11 cellular contexts compared by ENCODE assay signal in the genomic region with DNA sequence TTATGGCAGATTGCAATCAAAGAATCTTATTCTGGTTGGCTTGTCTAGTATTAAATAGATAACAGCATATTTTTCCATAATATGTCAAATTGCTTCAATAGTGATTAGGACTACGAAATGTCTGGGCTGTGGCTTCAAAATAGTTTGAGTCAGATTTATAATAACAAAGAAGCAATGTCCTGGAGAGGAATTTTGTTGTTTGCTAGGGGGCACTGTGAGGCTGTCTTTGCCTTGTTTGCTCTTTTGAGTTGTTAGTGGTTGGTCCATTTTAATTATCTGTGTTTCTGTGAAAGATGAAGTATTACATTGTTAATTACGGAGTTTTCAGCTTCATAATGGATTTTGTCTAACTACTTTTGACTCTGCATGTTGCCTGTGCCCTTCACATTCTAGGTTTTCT.
DNase-seq lines count a peak whose midpoint lies in the region; ATAC-seq, FAIRE-seq and TF ChIP-seq lines count a peak whose summit lies in the region.
"Had no signal": no experiment of that assay in that cellular context is flagged by ENCODE, and none has a peak within 500 bp of the region (broad histone marks: within the 10 kb centered on the region; RNA-seq: fewer than 3 reads in every experiment).

No MANE protein-coding gene starts in this region.

- H3K9ac ChIP-seq in neural progenitor cell: no peak overlapping the region

- no peaks in the 10 kb centered on the region for H3F3A ChIP-seq in neural progenitor cell (ENCODE audit: low read depth)

- no peak overlapping the region for H3K27ac ChIP-seq in dorsolateral prefrontal cortex
- H3K27ac ChIP-seq in neural progenitor cell: no peak overlapping the region

- H3K4me2 ChIP-seq in neural progenitor cell: no peak overlapping the region

- FAIRE-seq in D721Med (lab: Jason Lieb, UNC): peak; percentile 41
- FAIRE-seq: RCC 7860 had no signal

- peak overlapping the region; percentile 69 for H2AFZ ChIP-seq in neural progenitor cell (replicated peaks)

- H4K20me1 ChIP-seq in neural progenitor cell (ENCODE audit: low read depth): no peaks in the 10 kb centered on the region

- peak; percentile 43 for TF ChIP-seq CTCF in D721Med (IDR thresholded peaks at IDR 0.05; ENCODE audit: insufficient read depth, missing control alignments)
- TF ChIP-seq CTCF in NB4 (IDR thresholded peaks at IDR 0.05; ENCODE audit: low read depth, low read length): no peak
- TF ChIP-seq CTCF in dorsolateral prefrontal cortex (IDR thresholded peaks at IDR 0.05 in 54 of 56, conservative IDR thresholded peaks at IDR 0.05 in 2 of 56; ENCODE audit: low read depth in 1 of 56, partially characterized antibody in 56 of 56): peak in 40 of 56 donors; percentile 11 to 55 (median 32)
- TF ChIP-seq CTCF in neural progenitor cell (IDR thresholded peaks at IDR 0.05): peak; percentile 55

- no peak for DNase-seq in D721Med (ENCODE audit: insufficient read length, low spot score)
- DNase-seq in NB4 (ENCODE audit: low read depth): peak; percentile 6
- DNase-seq in dorsolateral prefrontal cortex: no peak
- DNase-seq in neural progenitor cell (ENCODE audit: low spot score): peak; percentile 9
- no peak for DNase-seq in NCI-H1048 (lab: John Stamatoyannopoulos, UW)
- DNase-seq in NCI-H1930 (lab: John Stamatoyannopoulos, UW): no peak
- no peak for DNase-seq in stimulated activated CD4-positive, alpha-beta T cell treated with anti-CD3 and anti-CD28 coated beads, Interleukin-1b, Interleukin-23, amount 100 ng/mL, for 48 hours
- DNase-seq: activated CD8-positive, alpha-beta T cell treated with anti-CD3 and anti-CD28 coated beads for 36 hours; GDM1 had no signal

- intact Hi-C loops in dorsolateral prefrontal cortex (cut with DNase I): no loop called here

- H3K4me3 ChIP-seq in NB4 (ENCODE audit: low read depth, low read length) (no peak overlapping the region), dorsolateral prefrontal cortex (no peak overlapping the region), neural progenitor cell (no peak overlapping the region)

- no peaks in the 10 kb centered on the region for H3K27me3 Mint-ChIP-seq in neural progenitor cell (ENCODE audit: insufficient read depth, low read depth)
- H3K27me3 Mint-ChIP-seq: activated CD8-positive, alpha-beta T cell treated with anti-CD3 and anti-CD28 coated beads for 36 hours had no signal

- peaks cover 6% of the 10 kb centered on the region for H3K9me3 Mint-ChIP-seq in neural progenitor cell

- no peak for ATAC-seq in HG03439 (IDR thresholded peaks at IDR 0.05; ENCODE audit: unreplicated experiment)
- ATAC-seq: activated CD8-positive, alpha-beta T cell treated with anti-CD3 and anti-CD28 coated beads for 36 hours had no signal

- H3K27me3 ChIP-seq in dorsolateral prefrontal cortex (no peaks in the 10 kb centered on the region), neural progenitor cell (no peaks in the 10 kb centered on the region)

- no peaks in the 10 kb centered on the region for H3K36me3 Mint-ChIP-seq in neural progenitor cell

- H3K4me1 Mint-ChIP-seq in neural progenitor cell: peaks cover 17% of the 10 kb centered on the region

- no peaks in the 10 kb centered on the region for H3K36me3 ChIP-seq in neural progenitor cell

- H3K4me1 ChIP-seq in neural progenitor cell: peaks cover 4% of the 10 kb centered on the region

- no peak overlapping the region for H3K4me3 Mint-ChIP-seq in neural progenitor cell
- H3K4me3 Mint-ChIP-seq: activated CD8-positive, alpha-beta T cell treated with anti-CD3 and anti-CD28 coated beads for 36 hours had no signal

- no peak overlapping the region for H3K27ac Mint-ChIP-seq in neural progenitor cell
- H3K27ac Mint-ChIP-seq: activated CD8-positive, alpha-beta T cell treated with anti-CD3 and anti-CD28 coated beads for 36 hours had no signal

- TF ChIP-seq POLR2A in NB4 (IDR thresholded peaks at IDR 0.05; ENCODE audit: extremely low read depth, insufficient read length): no peak

- H3K9me3 ChIP-seq in neural progenitor cell (ENCODE audit: low read depth): no peaks in the 10 kb centered on the region

- H3K79me2 ChIP-seq in neural progenitor cell (ENCODE audit: low read depth): no peaks in the 10 kb centered on the region

Comparison
In these comparisons a context has a peak if more than half of its experiments do, and no peak if none do; other contexts are left out.
1. DNase-seq: peak in NB4 (single experiment) and neural progenitor cell (single experiment); none in D721Med (single experiment), dorsolateral prefrontal cortex (0 of 10), NCI-H1048 (single experiment), NCI-H1930 (0 of 2) and stimulated activated CD4-positive, alpha-beta T cell treated with anti-CD3 and anti-CD28 coated beads, Interleukin-1b, Interleukin-23, amount 100 ng/mL, for 48 hours (single experiment).